Comparison of ENCODE assay signal across 8 cellular contexts in the genomic region with DNA sequence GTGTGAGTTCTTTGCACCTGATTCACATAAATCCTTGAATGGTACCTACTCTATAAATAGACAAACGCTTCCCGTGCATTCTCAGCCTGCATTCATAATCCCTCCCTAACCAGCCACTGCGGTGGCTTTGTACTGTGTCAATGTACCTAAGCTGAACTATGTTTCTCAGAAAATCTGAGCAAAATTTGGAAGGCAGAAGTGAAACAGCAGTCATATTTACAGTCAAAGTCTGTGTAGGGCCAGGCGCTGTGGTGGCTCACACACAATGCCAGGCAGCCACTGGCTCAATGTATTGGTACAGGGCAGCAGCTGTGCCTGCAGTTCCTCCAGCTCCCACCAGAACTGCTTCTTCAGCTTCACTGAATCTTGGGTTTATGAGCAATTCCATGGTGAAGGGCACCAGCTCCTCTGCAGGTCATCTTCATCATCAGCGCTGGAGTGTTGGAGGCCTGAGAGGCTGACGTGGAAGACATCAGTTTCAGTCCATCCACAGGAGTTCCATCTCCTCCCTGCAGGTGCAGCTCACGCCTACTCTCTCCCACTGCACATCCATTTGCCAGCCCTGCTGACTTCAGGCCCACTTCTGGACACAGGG.
DNase-seq lines count a peak whose midpoint lies in the region; ATAC-seq and TF ChIP-seq lines count a peak whose summit lies in the region.

No MANE protein-coding gene starts in this region.

- DNase-seq in stimulated activated CD4-positive, alpha-beta T cell treated with anti-CD3 and anti-CD28 coated beads, Interleukin-12 subunit alpha, Interleukin-12 subunit beta, amount 100 ng/mL, for 48 hours (ENCODE audit: low read depth in 2 of 3, low spot score in 1 of 3), result peak in 2 of 3 donors; percentile 24 to 40
- DNase-seq in stimulated activated CD4-positive, alpha-beta T cell treated with anti-CD3 and anti-CD28 coated beads, Interleukin-4, amount 100 ng/mL, for 4 hours, result no peak
- DNase-seq in NOMO-1 (lab: John Stamatoyannopoulos, UW; ENCODE audit: unreplicated experiment in 2 of 2) (peak; percentile 52 to 77), cardiac fibroblast (ENCODE audit: low read depth in 2 of 2) (peak in 1 of 2 donors; percentile 4), retina (peak; percentile 54), cortex of kidney (lab: John Stamatoyannopoulos, UW) (no peak), NCI-H345 treated with DMSO at 0.1 percent for 48 hours (lab: John Stamatoyannopoulos, UW; ENCODE audit: unreplicated experiment) (no peak)

- H3K4me3 ChIP-seq in cardiac fibroblast (replicated peaks in 1 of 2; ENCODE audit: low read depth in 2 of 2, low read length in 2 of 2), result no peak overlapping the region

- ATAC-seq in HG02798 (IDR thresholded peaks at IDR 0.05; ENCODE audit: poor library complexity, unreplicated experiment), result peak; percentile 97

- TF ChIP-seq CTCF in cardiac fibroblast (IDR thresholded peaks at IDR 0.05; ENCODE audit: low read depth, low read length), result peak; percentile 21

Comparison
In these comparisons a context has a peak if more than half of its experiments do, and no peak if none do; other contexts are left out.
1. DNase-seq: peak in stimulated activated CD4-positive, alpha-beta T cell treated with anti-CD3 and anti-CD28 coated beads, Interleukin-12 subunit alpha, Interleukin-12 subunit beta, amount 100 ng/mL, for 48 hours (2 of 3), NOMO-1 (2 of 2) and retina (single experiment); none in stimulated activated CD4-positive, alpha-beta T cell treated with anti-CD3 and anti-CD28 coated beads, Interleukin-4, amount 100 ng/mL, for 4 hours (0 of 2), cortex of kidney (single experiment) and NCI-H345 treated with DMSO at 0.1 percent for 48 hours (single experiment).